8 cellular contexts compared by ENCODE assay signal in genomic region chr7:136086712-136087111, GRCh38.
DNase-seq lines count a peak whose midpoint lies in the region; ATAC-seq, FAIRE-seq and TF ChIP-seq lines count a peak whose summit lies in the region.

No MANE protein-coding gene starts in this region.

- no peaks in the 10 kb centered on the region for H3K9me2 ChIP-seq in PC-9 (ENCODE audit: insufficient read depth)

- peak overlapping the region; percentile 63 for H3K4me3 Mint-ChIP-seq in memory B cell

- H4K5ac ChIP-seq in H1 (ENCODE audit: insufficient read length, low read depth, low read length), result no peak overlapping the region

- POLR2A ChIA-PET in PC-9 (lab: Charles Lee; ENCODE audit: unreplicated experiment), result interaction anchor here (0.6 to 0.8 kb wide), 4 partner anchors 16 to 1221 kb away, joined by 3 to 12 read pairs (median 4); no protein-coding TSS in a partner anchor
- POLR2A ChIA-PET in H1 (lab: Charles Lee; ENCODE audit: partially characterized antibody), result no interaction called here

- peak overlapping the region; percentile 72 for H2AFZ ChIP-seq in PC-9
- peak overlapping the region; percentile 18; the same call in 1 of the 2 replicates for H2AFZ ChIP-seq in H1 (ENCODE audit: low read length)

- peak; percentile 82 for FAIRE-seq in H1 (lab: Jason Lieb, UNC)

- no peaks in the 10 kb centered on the region for H3K36me3 ChIP-seq in PC-9 (ENCODE audit: low read depth)
- H3K36me3 ChIP-seq in H1 (ENCODE audit: control insufficient read depth in 2 of 4, insufficient read depth in 4 of 4, low read length in 3 of 4), result no peaks in the 10 kb centered on the region
- no peaks in the 10 kb centered on the region for H3K36me3 ChIP-seq in tibial nerve

- no peak overlapping the region for H3K18ac ChIP-seq in H1 (ENCODE audit: extremely low read depth, low read length)

- intact Hi-C loops in PC-9 (cut with micrococcal nuclease; ENCODE audit: unreplicated experiment), result no loop called here

- H3K79me1 ChIP-seq in H1 (ENCODE audit: low read depth, low read length), result no peaks in the 10 kb centered on the region

- 67% methylated on average over 3 of the region's 3 CpGs; no CpG with 5 or more reads in 1 of the 2 experiments for WGBS in H1 (ENCODE audit: extremely low coverage in 1 of 2, insufficient coverage in 1 of 2, insufficient read length in 1 of 2, insufficient replicate concordance in 2 of 2, low coverage in 1 of 2, low lambda C conversion rate in 2 of 2, missing lambda C conversion rate in 1 of 2), 2 experiments
- 32 to 34% methylated on average over 3 of the region's 3 CpGs for WGBS in tibial nerve, 2 donors

- H3K4me1 ChIP-seq in PC-9 (replicated peaks; ENCODE audit: insufficient read depth), result no peaks in the 10 kb centered on the region
- H3K4me1 ChIP-seq in H1 (replicated peaks in 1 of 4; ENCODE audit: control insufficient read depth in 3 of 4, insufficient read depth in 4 of 4, low read length in 3 of 4), result no peaks in the 10 kb centered on the region
- peaks cover 0 to 10% (median 0%) of the 10 kb centered on the region in 4 donors for H3K4me1 ChIP-seq in tibial nerve

- no TSS peak for BruUV-seq in PC-9 (replicated peaks; lab: Mats Ljungman, UMichigan)

- H2BK12ac ChIP-seq in H1 (ENCODE audit: low read depth, low read length), result no peak overlapping the region

- H3K27ac ChIP-seq in PC-9 (no peak overlapping the region), H1 (ENCODE audit: low read depth, low read length) (no peak overlapping the region), tibial nerve (peak overlapping the region in 2 of 4 donors; percentile 15 to 46)

- TF ChIP-seq EP300 in H1 (IDR thresholded peaks at IDR 0.05; ENCODE audit: borderline replicate concordance in 1 of 2, low read depth in 2 of 2, low read length in 2 of 2) (no peak), tibial nerve (IDR thresholded peaks at IDR 0.05) (peak; percentile 39 to 68)

- H3K27me3 ChIP-seq in PC-9 (ENCODE audit: insufficient read depth, low read depth), result peaks cover 4% of the 10 kb centered on the region; the same call in 1 of the 2 replicates
- H3K27me3 ChIP-seq in H1 (replicated peaks in 1 of 4; ENCODE audit: control insufficient read depth in 3 of 4, extremely low read depth in 1 of 4, insufficient read depth in 3 of 4, low read length in 3 of 4), result no peaks in the 10 kb centered on the region
- no peaks in the 10 kb centered on the region for H3K27me3 ChIP-seq in tibial nerve

- no peak overlapping the region for H2BK5ac ChIP-seq in H1 (ENCODE audit: low read depth, low read length)

- H3K9me3 ChIP-seq in PC-9 (ENCODE audit: insufficient read depth, low read depth), result no peaks in the 10 kb centered on the region
- no peaks in the 10 kb centered on the region for H3K9me3 ChIP-seq in H1 (ENCODE audit: insufficient read depth in 2 of 2, low read depth in 1 of 2, low read length in 1 of 2)
- no peaks in the 10 kb centered on the region for H3K9me3 ChIP-seq in tibial nerve

- H4K91ac ChIP-seq in H1 (replicated peaks; ENCODE audit: insufficient read length, low read length), result no peak overlapping the region

- no peak overlapping the region for H4K8ac ChIP-seq in H1 (ENCODE audit: extremely low read depth, insufficient read depth, low read length)

- H3K27me3 Mint-ChIP-seq in memory B cell, result no peaks in the 10 kb centered on the region

- no peak overlapping the region for H2BK120ac ChIP-seq in H1 (replicated peaks; ENCODE audit: low read depth, low read length)

- TF ChIP-seq POLR2A in H1 (IDR thresholded peaks at IDR 0.05; ENCODE audit: control extremely low read depth in 1 of 2, low read depth in 2 of 2, low read length in 2 of 2), result no peak
- TF ChIP-seq POLR2A in tibial nerve (IDR thresholded peaks at IDR 0.05), result no peak

- peak; percentile 96 for ATAC-seq in GM18520 (IDR thresholded peaks at IDR 0.05; ENCODE audit: unreplicated experiment)
- ATAC-seq in HG03097 (IDR thresholded peaks at IDR 0.05; ENCODE audit: low FRiP score, unreplicated experiment), result peak; percentile 83
- ATAC-seq in memory B cell (ENCODE audit: low read depth), result peak; percentile 100

- H3K23me2 ChIP-seq in H1 (ENCODE audit: low read depth, low read length), result no peaks in the 10 kb centered on the region

- no peaks in the 10 kb centered on the region for H3K9me3 Mint-ChIP-seq in memory B cell

- DNase-seq in AG08395 (ENCODE audit: low spot score) (peak; percentile 94), PC-9 (peak; percentile 42 to 68), H1 (ENCODE audit: low read depth in 1 of 2, low spot score in 2 of 2) (peak; percentile 52 to 62), memory B cell (ENCODE audit: low spot score in 2 of 2) (peak; percentile 11 to 16), tibial nerve (ENCODE audit: low spot score in 2 of 2) (peak; percentile 33 to 76)
- DNase-seq in activated CD8-positive, alpha-beta memory T cell treated with anti-CD3 and anti-CD28 coated beads for 24 hours, result no peak

- H3K4me2 ChIP-seq in PC-9 (peak overlapping the region; percentile 60), H1 (ENCODE audit: insufficient read depth in 1 of 2, low read depth in 2 of 2, low read length in 2 of 2) (peak overlapping the region in 1 of 2 experiments; percentile 14; a peak in 1 of 4 replicates)

- H3K56ac ChIP-seq in H1 (replicated peaks; ENCODE audit: insufficient read length, low read depth, low read length), result no peak overlapping the region

- peaks cover 7% of the 10 kb centered on the region for H3K36me3 Mint-ChIP-seq in memory B cell

- TF ChIP-seq CTCF in PC-9 (conservative IDR thresholded peaks at IDR 0.05) (no peak), H1 (IDR thresholded peaks at IDR 0.05; ENCODE audit: control extremely low read depth in 1 of 3, insufficient read depth in 1 of 3, low read depth in 1 of 3, low read length in 3 of 3) (no peak), tibial nerve (IDR thresholded peaks at IDR 0.05) (no peak)

- H4K20me1 ChIP-seq in PC-9 (ENCODE audit: insufficient read depth) (no peaks in the 10 kb centered on the region), H1 (replicated peaks in 1 of 2; ENCODE audit: control insufficient read depth in 1 of 2, insufficient read depth in 2 of 2, low read length in 2 of 2) (no peaks in the 10 kb centered on the region)

- H2BK15ac ChIP-seq in H1 (ENCODE audit: low read length), result no peak overlapping the region

- no peak overlapping the region for H3K23ac ChIP-seq in H1 (ENCODE audit: insufficient read length)

- no peak overlapping the region for H3K4ac ChIP-seq in H1 (replicated peaks; ENCODE audit: insufficient read length, low read depth, low read length)

- H3F3A ChIP-seq in PC-9 (ENCODE audit: insufficient read depth, low read depth), result no peaks in the 10 kb centered on the region

- H3K14ac ChIP-seq in H1 (ENCODE audit: insufficient read length), result no peak overlapping the region

- no peak overlapping the region for H2BK20ac ChIP-seq in H1 (ENCODE audit: low read length)

- H3K79me2 ChIP-seq in PC-9 (ENCODE audit: low read depth) (no peaks in the 10 kb centered on the region), H1 (ENCODE audit: control insufficient read depth in 1 of 2, insufficient read depth in 2 of 2, low read length in 2 of 2) (no peaks in the 10 kb centered on the region)

- no peak overlapping the region for H3K27ac Mint-ChIP-seq in memory B cell

- CTCF ChIA-PET in PC-9 (lab: Charles Lee), result no interaction called here
- CTCF ChIA-PET in H1 (lab: Charles Lee; ENCODE audit: partially characterized antibody), result interaction anchor here (3.3 kb wide), 1 partner anchor 29 kb away, joined by 11 read pairs; no protein-coding TSS in a partner anchor

- H3K4me3 ChIP-seq in PC-9 (peak overlapping the region; percentile 34; the same call in 1 of the 2 replicates), H1 (ENCODE audit: extremely low read depth in 1 of 4, insufficient read depth in 2 of 4, low read depth in 3 of 4, low read length in 4 of 4) (peak overlapping the region in 1 of 4 experiments; percentile 44; a peak in 1 of 8 replicates), tibial nerve (peak overlapping the region; percentile 16 to 52 (median 28))

- H3K4me1 Mint-ChIP-seq in memory B cell, result peaks cover 5% of the 10 kb centered on the region

- no peak overlapping the region for H3K9ac ChIP-seq in H1 (replicated peaks in 1 of 4; ENCODE audit: extremely low read depth in 1 of 4, low read depth in 3 of 4, low read length in 3 of 4)

- TF ChIP-seq RAD21 in H1 (IDR thresholded peaks at IDR 0.05 in 1 of 2, conservative IDR thresholded peaks at IDR 0.05 in 1 of 2; ENCODE audit: low read depth in 2 of 2, low read length in 2 of 2), result no peak

- no peak overlapping the region for H2AK5ac ChIP-seq in H1 (ENCODE audit: low read depth, low read length)

TF ChIP-seq in H1, 55 proteins besides CTCF, POLR2A, EP300 and RAD21 (continues in another document):
- TF ChIP-seq, protein P1, sequence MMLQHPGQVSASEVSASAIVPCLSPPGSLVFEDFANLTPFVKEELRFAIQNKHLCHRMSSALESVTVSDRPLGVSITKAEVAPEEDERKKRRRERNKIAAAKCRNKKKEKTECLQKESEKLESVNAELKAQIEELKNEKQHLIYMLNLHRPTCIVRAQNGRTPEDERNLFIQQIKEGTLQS (IDR thresholded peaks at IDR 0.05; ENCODE audit: insufficient read depth, low read depth, low read length), result 0 out of 2 replicates have a peak, but pooled peaks have one; percentile 50
- TF ChIP-seq BCL11A (IDR thresholded peaks at IDR 0.05; ENCODE audit: low read depth in 2 of 2, low read length in 2 of 2) (no peak), SIX5 (IDR thresholded peaks at IDR 0.05; ENCODE audit: low read depth, low read length) (no peak), CTBP2 (IDR thresholded peaks at IDR 0.05; ENCODE audit: borderline replicate concordance, insufficient read depth, insufficient read length, low read length) (no peak), HDAC2 (IDR thresholded peaks at IDR 0.05; ENCODE audit: borderline replicate concordance in 1 of 2, low read depth in 2 of 2, low read length in 2 of 2) (no peak), SIRT6 (IDR thresholded peaks at IDR 0.05; ENCODE audit: low read length) (no peak), TEAD4 (IDR thresholded peaks at IDR 0.05; ENCODE audit: low read depth, low read length) (peak; percentile 56), KDM5A (IDR thresholded peaks at IDR 0.05; ENCODE audit: low read length) (no peak), USF2 (IDR thresholded peaks at IDR 0.05; ENCODE audit: low read length) (peak; percentile 88), CBX8 (IDR thresholded peaks at IDR 0.05; ENCODE audit: borderline replicate concordance, low read depth, low read length) (no peak), RFX5 (IDR thresholded peaks at IDR 0.05; ENCODE audit: borderline replicate concordance, low read depth, low read length) (no peak), SRF (IDR thresholded peaks at IDR 0.05; ENCODE audit: low read depth, low read length) (no peak)
